In genomic region chr11:35116762-35117588, GRCh38 we compare ENCODE assay signal across 12 cellular contexts. TPM values are rescaled to one million over a fixed set of nuclear protein-coding genes. Genes with fewer than 3 reads are reported as not detected.
DNase-seq lines count a peak whose midpoint lies in the region; ATAC-seq, FAIRE-seq and TF ChIP-seq lines count a peak whose summit lies in the region.
"Had no signal": no experiment of that assay in that cellular context is flagged by ENCODE, and none has a peak within 500 bp of the region (broad histone marks: within the 10 kb centered on the region; RNA-seq: fewer than 3 reads in every experiment).

No MANE protein-coding gene starts in this region.

- no peak overlapping the region for H3K4me3 ChIP-seq in heart left ventricle
- H3K4me3 ChIP-seq: SJSA1 had no signal

- H3K4me1 Mint-ChIP-seq in natural killer cell treated with Interleukin-12 subunit alpha and Interleukin-12 subunit beta and Interleukin-15 and Interleukin-18, amount 100 ng/mL, for 72 hours (ENCODE audit: low read depth in 2 of 2): peaks cover 15 to 19% of the 10 kb centered on the region in 2 donors
- H3K4me1 Mint-ChIP-seq: nephron progenitor cell had no signal

- intact Hi-C loops in heart left ventricle (cut with DNase I): no loop called here
- intact Hi-C loops in sciatic nerve (cut with DNase I): no loop called here

- no peak for TF ChIP-seq POLR2A in heart left ventricle (IDR thresholded peaks at IDR 0.05)

- H3K27ac ChIP-seq in RWPE1 (peak overlapping the region; percentile 85), heart left ventricle (peak overlapping the region in 6 of 12 donors; percentile 8 to 62 (median 49))
- H3K27ac ChIP-seq: SJSA1 had no signal

- no peak overlapping the region for H3K27ac Mint-ChIP-seq in natural killer cell treated with Interleukin-12 subunit alpha and Interleukin-12 subunit beta and Interleukin-15 and Interleukin-18, amount 100 ng/mL, for 72 hours
- H3K27ac Mint-ChIP-seq: nephron progenitor cell had no signal

- H3K36me3 ChIP-seq in heart left ventricle: no peaks in the 10 kb centered on the region
- H3K36me3 ChIP-seq: SJSA1 had no signal

- peaks cover 0 to 24% (median 13%) of the 10 kb centered on the region in 12 donors for H3K4me1 ChIP-seq in heart left ventricle

- H3K36me3 Mint-ChIP-seq in natural killer cell treated with Interleukin-12 subunit alpha and Interleukin-12 subunit beta and Interleukin-15 and Interleukin-18, amount 100 ng/mL, for 72 hours: no peaks in the 10 kb centered on the region

- ATAC-seq in heart left ventricle: peak; percentile 51 to 78 (median 72)
- peak; percentile 38 for ATAC-seq in sciatic nerve
- no peak for ATAC-seq in natural killer cell treated with Interleukin-12 subunit alpha and Interleukin-12 subunit beta and Interleukin-15 and Interleukin-18, amount 100 ng/mL, for 72 hours

- no peak for TF ChIP-seq CTCF in RWPE1 (conservative IDR thresholded peaks at IDR 0.05; ENCODE audit: low read depth)
- no peak for TF ChIP-seq CTCF in heart left ventricle (IDR thresholded peaks at IDR 0.05)

- no peaks in the 10 kb centered on the region for H3K9me3 ChIP-seq in heart left ventricle
- H3K9me3 ChIP-seq: SJSA1 had no signal

- CTCF ChIA-PET in RWPE1 (lab: Yijun Ruan, JAX): interaction anchor here (0.6 kb wide), 1 partner anchor 130 kb away, joined by 3 read pairs; no protein-coding TSS in a partner anchor

- H3K27me3 Mint-ChIP-seq in natural killer cell treated with Interleukin-12 subunit alpha and Interleukin-12 subunit beta and Interleukin-15 and Interleukin-18, amount 100 ng/mL, for 72 hours: peaks cover 0 to 13% of the 10 kb centered on the region in 2 donors

- 28 to 45% (median 37%) methylated on average over 4 of the region's 4 CpGs for WGBS in heart left ventricle, 4 donors

- no peak for FAIRE-seq in GM19239 (lab: Jason Lieb, UNC)

- H3K27me3 ChIP-seq in heart left ventricle: peaks cover 0 to under 1% (median 0%) of the 10 kb centered on the region in 9 donors
- H3K27me3 ChIP-seq: SJSA1 had no signal

- no peak overlapping the region for H3K4me3 Mint-ChIP-seq in natural killer cell treated with Interleukin-12 subunit alpha and Interleukin-12 subunit beta and Interleukin-15 and Interleukin-18, amount 100 ng/mL, for 72 hours
- H3K4me3 Mint-ChIP-seq: nephron progenitor cell had no signal

- peaks cover 3% of the 10 kb centered on the region for H3K9me3 Mint-ChIP-seq in natural killer cell treated with Interleukin-12 subunit alpha and Interleukin-12 subunit beta and Interleukin-15 and Interleukin-18, amount 100 ng/mL, for 72 hours
- H3K9me3 Mint-ChIP-seq: nephron progenitor cell had no signal

- DNase-seq in Daoy (ENCODE audit: low read depth) (peak; percentile 42), RWPE1 (ENCODE audit: low spot score) (no peak), heart left ventricle (peak in 3 of 5 donors; percentile 25 to 61 (median 40)), sciatic nerve (ENCODE audit: low spot score) (no peak), GM19239 (ENCODE audit: insufficient read length, low spot score) (no peak), NCI-H1048 (lab: John Stamatoyannopoulos, UW) (no peak), islet precursor cell (no peak)
- DNase-seq in natural killer cell treated with Interleukin-12 subunit alpha and Interleukin-12 subunit beta and Interleukin-15 and Interleukin-18, amount 100 ng/mL, for 72 hours (ENCODE audit: low spot score): no peak
- DNase-seq: activated T-cell treated with anti-CD3 and anti-CD28 coated beads, Interleukin-2, amount 50 U/mL, for 48 hours; nephron progenitor cell; stimulated activated CD4-positive, alpha-beta T cell treated with anti-CD3 and anti-CD28 coated beads, Interleukin-15, amount 100 ng/mL, for 24 hours had no signal

- POLR2A ChIA-PET in RWPE1 (lab: Yijun Ruan, JAX; ENCODE audit: low non-redundant PET): no interaction called here

RNA-seq across cellular contexts. Expression of gene CD44, which starts 22.0 kb away (rescaled TPM):
- 149 and 200 TPM in 2 replicates for total RNA-seq in Daoy (2014; rRNA removed; shearing (Covaris generic))
- total RNA-seq in heart left ventricle (100 to 1,000 TPM in 2 of 9 donors, 10 to 100 TPM in 7; 15.1 to 210 (median 26.2) TPM), sciatic nerve (188 TPM)
- polyA plus RNA-seq in heart left ventricle: 10 to 100 TPM in 1 of 2 donors, 1 to 10 TPM in 1; 3.9 to 37.4 TPM
- total RNA-seq in natural killer cell treated with Interleukin-12 subunit alpha and Interleukin-12 subunit beta and Interleukin-15 and Interleukin-18, amount 100 ng/mL, for 72 hours: 100 to 1,000 TPM; 698 to 736 TPM

Comparison
In these comparisons a context has a peak if more than half of its experiments do, and no peak if none do; other contexts are left out.
1. DNase-seq: peak in Daoy (single experiment) and heart left ventricle (3 of 5); none in RWPE1 (single experiment), sciatic nerve (single experiment), GM19239 (single experiment), NCI-H1048 (single experiment), islet precursor cell (single experiment) and natural killer cell treated with Interleukin-12 subunit alpha and Interleukin-12 subunit beta and Interleukin-15 and Interleukin-18, amount 100 ng/mL, for 72 hours (single experiment).
2. ATAC-seq: peak in heart left ventricle (4 of 4) and sciatic nerve (single experiment); none in natural killer cell treated with Interleukin-12 subunit alpha and Interleukin-12 subunit beta and Interleukin-15 and Interleukin-18, amount 100 ng/mL, for 72 hours (0 of 2).